1 cellular context compared by ENCODE assay signal in genomic region chr20:34318609-34319443, GRCh38.
TF ChIP-seq lines count a peak whose summit lies in the region.

No MANE protein-coding gene starts in this region.

TF ChIP-seq in HepG2, 621 proteins besides CTCF, POLR2A, EP300 and RAD21 (continued from another document and continues in another):
- TF ChIP-seq NFYC (CRISPR knock-in tag; IDR thresholded peaks at IDR 0.05): no peak
- no peak for TF ChIP-seq MTF1 (CRISPR knock-in tag; IDR thresholded peaks at IDR 0.05)
- TF ChIP-seq ZNF264 (CRISPR knock-in tag; IDR thresholded peaks at IDR 0.05): peak; percentile 84; the same call in 1 of the 2 replicates
- TF ChIP-seq ZMYM3 (CRISPR knock-in tag; IDR thresholded peaks at IDR 0.05): peak; percentile 39; the same call in 1 of the 2 replicates
- TF ChIP-seq ISL2 (CRISPR knock-in tag; IDR thresholded peaks at IDR 0.05): peak; percentile 51; the same call in 1 of the 2 replicates
- TF ChIP-seq ZNF772 (CRISPR knock-in tag; IDR thresholded peaks at IDR 0.05): no peak
- no peak for TF ChIP-seq ZNF251 (CRISPR knock-in tag; IDR thresholded peaks at IDR 0.05)
- TF ChIP-seq ZNF607 (CRISPR knock-in tag; IDR thresholded peaks at IDR 0.05; ENCODE audit: borderline replicate concordance): 0 out of 2 replicates have a peak, but pooled peaks have one; percentile 30
- TF ChIP-seq, protein P1, sequence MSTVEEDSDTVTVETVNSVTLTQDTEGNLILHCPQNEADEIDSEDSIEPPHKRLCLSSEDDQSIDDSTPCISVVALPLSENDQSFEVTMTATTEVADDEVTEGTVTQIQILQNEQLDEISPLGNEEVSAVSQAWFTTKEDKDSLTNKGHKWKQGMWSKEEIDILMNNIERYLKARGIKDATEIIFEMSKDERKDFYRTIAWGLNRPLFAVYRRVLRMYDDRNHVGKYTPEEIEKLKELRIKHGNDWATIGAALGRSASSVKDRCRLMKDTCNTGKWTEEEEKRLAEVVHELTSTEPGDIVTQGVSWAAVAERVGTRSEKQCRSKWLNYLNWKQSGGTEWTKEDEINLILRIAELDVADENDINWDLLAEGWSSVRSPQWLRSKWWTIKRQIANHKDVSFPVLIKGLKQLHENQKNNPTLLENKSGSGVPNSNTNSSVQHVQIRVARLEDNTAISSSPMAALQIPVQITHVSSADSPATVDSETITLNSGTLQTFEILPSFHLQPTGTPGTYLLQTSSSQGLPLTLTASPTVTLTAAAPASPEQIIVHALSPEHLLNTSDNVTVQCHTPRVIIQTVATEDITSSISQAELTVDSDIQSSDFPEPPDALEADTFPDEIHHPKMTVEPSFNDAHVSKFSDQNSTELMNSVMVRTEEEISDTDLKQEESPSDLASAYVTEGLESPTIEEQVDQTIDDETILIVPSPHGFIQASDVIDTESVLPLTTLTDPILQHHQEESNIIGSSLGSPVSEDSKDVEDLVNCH (CRISPR knock-in tag; IDR thresholded peaks at IDR 0.05): no peak
- peak; percentile 26; the same call in 1 of the 2 replicates for TF ChIP-seq ZNF460 (CRISPR knock-in tag; IDR thresholded peaks at IDR 0.05; ENCODE audit: borderline replicate concordance)
- no peak for TF ChIP-seq ZBTB21 (CRISPR knock-in tag; IDR thresholded peaks at IDR 0.05)
- no peak for TF ChIP-seq MLX (CRISPR knock-in tag; IDR thresholded peaks at IDR 0.05)
- TF ChIP-seq ZNF878 (CRISPR knock-in tag; IDR thresholded peaks at IDR 0.05): peak; percentile 57; the same call in 1 of the 2 replicates
- TF ChIP-seq STAT5B (CRISPR knock-in tag; IDR thresholded peaks at IDR 0.05): no peak
- TF ChIP-seq CHD4 (IDR thresholded peaks at IDR 0.05; ENCODE audit: borderline replicate concordance, low read length): no peak
- TF ChIP-seq TOPORS (CRISPR knock-in tag; IDR thresholded peaks at IDR 0.05): 0 out of 2 replicates have a peak, but pooled peaks have one; percentile 49
- TF ChIP-seq, protein P2, sequence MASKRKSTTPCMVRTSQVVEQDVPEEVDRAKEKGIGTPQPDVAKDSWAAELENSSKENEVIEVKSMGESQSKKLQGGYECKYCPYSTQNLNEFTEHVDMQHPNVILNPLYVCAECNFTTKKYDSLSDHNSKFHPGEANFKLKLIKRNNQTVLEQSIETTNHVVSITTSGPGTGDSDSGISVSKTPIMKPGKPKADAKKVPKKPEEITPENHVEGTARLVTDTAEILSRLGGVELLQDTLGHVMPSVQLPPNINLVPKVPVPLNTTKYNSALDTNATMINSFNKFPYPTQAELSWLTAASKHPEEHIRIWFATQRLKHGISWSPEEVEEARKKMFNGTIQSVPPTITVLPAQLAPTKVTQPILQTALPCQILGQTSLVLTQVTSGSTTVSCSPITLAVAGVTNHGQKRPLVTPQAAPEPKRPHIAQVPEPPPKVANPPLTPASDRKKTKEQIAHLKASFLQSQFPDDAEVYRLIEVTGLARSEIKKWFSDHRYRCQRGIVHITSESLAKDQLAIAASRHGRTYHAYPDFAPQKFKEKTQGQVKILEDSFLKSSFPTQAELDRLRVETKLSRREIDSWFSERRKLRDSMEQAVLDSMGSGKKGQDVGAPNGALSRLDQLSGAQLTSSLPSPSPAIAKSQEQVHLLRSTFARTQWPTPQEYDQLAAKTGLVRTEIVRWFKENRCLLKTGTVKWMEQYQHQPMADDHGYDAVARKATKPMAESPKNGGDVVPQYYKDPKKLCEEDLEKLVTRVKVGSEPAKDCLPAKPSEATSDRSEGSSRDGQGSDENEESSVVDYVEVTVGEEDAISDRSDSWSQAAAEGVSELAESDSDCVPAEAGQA (IDR thresholded peaks at IDR 0.05; ENCODE audit: low read depth): 0 out of 2 replicates have a peak, but pooled peaks have one; percentile 10
- TF ChIP-seq, protein P2 (CRISPR knock-in tag; IDR thresholded peaks at IDR 0.05; ENCODE audit: borderline replicate concordance): no peak
- peak; percentile 55 for TF ChIP-seq NR2F2 (IDR thresholded peaks at IDR 0.05; ENCODE audit: borderline replicate concordance, low read depth)
- TF ChIP-seq ZBTB38 (CRISPR knock-in tag; IDR thresholded peaks at IDR 0.05): no peak
- TF ChIP-seq, protein P3, sequence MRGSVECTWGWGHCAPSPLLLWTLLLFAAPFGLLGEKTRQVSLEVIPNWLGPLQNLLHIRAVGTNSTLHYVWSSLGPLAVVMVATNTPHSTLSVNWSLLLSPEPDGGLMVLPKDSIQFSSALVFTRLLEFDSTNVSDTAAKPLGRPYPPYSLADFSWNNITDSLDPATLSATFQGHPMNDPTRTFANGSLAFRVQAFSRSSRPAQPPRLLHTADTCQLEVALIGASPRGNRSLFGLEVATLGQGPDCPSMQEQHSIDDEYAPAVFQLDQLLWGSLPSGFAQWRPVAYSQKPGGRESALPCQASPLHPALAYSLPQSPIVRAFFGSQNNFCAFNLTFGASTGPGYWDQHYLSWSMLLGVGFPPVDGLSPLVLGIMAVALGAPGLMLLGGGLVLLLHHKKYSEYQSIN (CRISPR knock-in tag; IDR thresholded peaks at IDR 0.05; ENCODE audit: borderline replicate concordance): no peak
- TF ChIP-seq THAP7 (CRISPR knock-in tag; IDR thresholded peaks at IDR 0.05): no peak
- peak; percentile 82; the same call in 1 of the 2 replicates for TF ChIP-seq ZNF670 (CRISPR knock-in tag; IDR thresholded peaks at IDR 0.05; ENCODE audit: borderline replicate concordance)
- TF ChIP-seq ELF1 (CRISPR knock-in tag; IDR thresholded peaks at IDR 0.05): no peak
- TF ChIP-seq BHLHE40 (IDR thresholded peaks at IDR 0.05; ENCODE audit: low read length): no peak
- TF ChIP-seq ARID5B (CRISPR knock-in tag; IDR thresholded peaks at IDR 0.05): peak; percentile 65
- peak; percentile 65; the same call in 1 of the 2 replicates for TF ChIP-seq CCDC6 (CRISPR knock-in tag; IDR thresholded peaks at IDR 0.05)
- TF ChIP-seq RARA (CRISPR knock-in tag; IDR thresholded peaks at IDR 0.05): peak; percentile 60; the same call in 1 of the 2 replicates
- no peak for TF ChIP-seq ZNF382 (CRISPR knock-in tag; IDR thresholded peaks at IDR 0.05; ENCODE audit: borderline replicate concordance)
- TF ChIP-seq SIX4 (CRISPR knock-in tag; IDR thresholded peaks at IDR 0.05): 0 out of 2 replicates have a peak, but pooled peaks have one; percentile 36
- TF ChIP-seq SMAD3 (CRISPR knock-in tag; IDR thresholded peaks at IDR 0.05): 0 out of 2 replicates have a peak, but pooled peaks have one; percentile 19
- TF ChIP-seq, protein P4, sequence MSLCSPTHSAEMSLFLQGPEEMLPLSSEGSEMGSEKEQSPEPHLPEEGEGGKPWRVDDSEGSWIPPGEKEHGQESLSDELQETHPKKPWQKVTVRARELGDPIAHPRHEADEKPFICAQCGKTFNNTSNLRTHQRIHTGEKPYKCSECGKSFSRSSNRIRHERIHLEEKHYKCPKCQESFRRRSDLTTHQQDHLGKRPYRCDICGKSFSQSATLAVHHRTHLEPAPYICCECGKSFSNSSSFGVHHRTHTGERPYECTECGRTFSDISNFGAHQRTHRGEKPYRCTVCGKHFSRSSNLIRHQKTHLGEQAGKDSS (CRISPR knock-in tag; IDR thresholded peaks at IDR 0.05; ENCODE audit: borderline replicate concordance, low read depth): no peak
- TF ChIP-seq ZNF512B (CRISPR knock-in tag; IDR thresholded peaks at IDR 0.05; ENCODE audit: borderline replicate concordance): no peak
- TF ChIP-seq ZNF180 (CRISPR knock-in tag; IDR thresholded peaks at IDR 0.05; ENCODE audit: borderline replicate concordance, low read depth): no peak
- TF ChIP-seq ZMYM4 (CRISPR knock-in tag; IDR thresholded peaks at IDR 0.05): peak; percentile 62
- TF ChIP-seq ZNF678 (CRISPR knock-in tag; IDR thresholded peaks at IDR 0.05): no peak
- no peak for TF ChIP-seq HOXA9 (CRISPR knock-in tag; IDR thresholded peaks at IDR 0.05; ENCODE audit: borderline replicate concordance)
- TF ChIP-seq NR2F1 (CRISPR knock-in tag; IDR thresholded peaks at IDR 0.05): peak; percentile 25 to 52; a peak in 2 of 4 replicates
- TF ChIP-seq, protein P5, sequence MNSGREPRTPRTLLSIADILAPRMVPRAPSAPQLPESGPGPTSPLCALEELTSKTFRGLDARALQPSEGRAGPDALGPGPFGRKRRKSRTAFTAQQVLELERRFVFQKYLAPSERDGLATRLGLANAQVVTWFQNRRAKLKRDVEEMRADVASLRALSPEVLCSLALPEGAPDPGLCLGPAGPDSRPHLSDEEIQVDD (CRISPR knock-in tag; IDR thresholded peaks at IDR 0.05; ENCODE audit: borderline replicate concordance): no peak
- no peak for TF ChIP-seq HOXA7 (CRISPR knock-in tag; IDR thresholded peaks at IDR 0.05)
- no peak for TF ChIP-seq NONO (IDR thresholded peaks at IDR 0.05)
- no peak for TF ChIP-seq NONO (CRISPR knock-in tag; conservative IDR thresholded peaks at IDR 0.05)
- TF ChIP-seq SIN3B (IDR thresholded peaks at IDR 0.05; ENCODE audit: low read length): no peak
- TF ChIP-seq ZNF160 (CRISPR knock-in tag; IDR thresholded peaks at IDR 0.05): no peak
- TF ChIP-seq FOXA3 (CRISPR knock-in tag; IDR thresholded peaks at IDR 0.05): peak; percentile 88
- peak; percentile 31; the same call in 1 of the 2 replicates for TF ChIP-seq ZNF850 (CRISPR knock-in tag; conservative IDR thresholded peaks at IDR 0.05)
- TF ChIP-seq CREB1 (IDR thresholded peaks at IDR 0.05): no peak
- peak; percentile 54; the same call in 1 of the 2 replicates for TF ChIP-seq CREB1 (CRISPR knock-in tag; IDR thresholded peaks at IDR 0.05)
- TF ChIP-seq RXRB (CRISPR knock-in tag; IDR thresholded peaks at IDR 0.05; ENCODE audit: borderline replicate concordance): peak; percentile 65; the same call in 1 of the 2 replicates
